Comparison of ENCODE assay signal across 18 cellular contexts in genomic region chr11:132535830-132536229, GRCh38.
"Had no signal": no experiment of that assay in that cellular context is flagged by ENCODE, and none has a peak within 500 bp of the region (broad histone marks: within the 10 kb centered on the region; RNA-seq: fewer than 3 reads in every experiment).

No MANE protein-coding gene starts in this region.

- H3K4me1 ChIP-seq: gastrocnemius medialis, neural progenitor cell, suprapubic skin had no signal

- ATAC-seq: activated CD8-positive, alpha-beta T cell treated with anti-CD3 and anti-CD28 coated beads, Interleukin-2, amount 10 ng/mL, durations not matched to agents 7 days and 5 days; gastrocnemius medialis; heart right ventricle; left cardiac atrium; sciatic nerve had no signal

- H3K4me3 ChIP-seq: gastrocnemius medialis, heart right ventricle, lung, neural progenitor cell, ovary, suprapubic skin had no signal

- H3K9ac ChIP-seq: neural progenitor cell had no signal

- H3K27me3 ChIP-seq: gastrocnemius medialis, heart right ventricle, neural progenitor cell, ovary, suprapubic skin had no signal

- DNase-seq: activated B cell treated with CpG ODN at 0.5 μM for 24 hours; activated CD4-positive, alpha-beta T cell treated with anti-CD3 and anti-CD28 coated beads, Interleukin-2, amount 10 ng/mL, durations not matched to agents 24 days and 14 days; activated CD8-positive, alpha-beta memory T cell treated with anti-CD3 and anti-CD28 coated beads, Interleukin-2, amount 50 U/mL, for 4 hours; activated CD8-positive, alpha-beta T cell treated with anti-CD3 and anti-CD28 coated beads, Interleukin-2, amount 10 ng/mL, durations not matched to agents 7 days and 5 days; activated gamma-delta T cell; activated T-cell treated with anti-CD3 and anti-CD28 coated beads, Interleukin-2, amount 50 U/mL, for 48 hours; effector CD8-positive, alpha-beta T cell; gastrocnemius medialis; heart right ventricle; left cardiac atrium; midbrain; ovary; trophoblast cell had no signal

- H3K27ac ChIP-seq: epithelial cell of prostate, gastrocnemius medialis, heart right ventricle, neural progenitor cell, ovary, suprapubic skin had no signal

- H3K9me3 ChIP-seq: gastrocnemius medialis, heart right ventricle, ovary, suprapubic skin had no signal

- H2AFZ ChIP-seq: neural progenitor cell had no signal

- H3K4me2 ChIP-seq: neural progenitor cell had no signal

- H3K36me3 ChIP-seq: gastrocnemius medialis, heart right ventricle, neural progenitor cell, ovary, suprapubic skin had no signal
